Comparison of ENCODE assay signal across 12 cellular contexts in the genomic region with DNA sequence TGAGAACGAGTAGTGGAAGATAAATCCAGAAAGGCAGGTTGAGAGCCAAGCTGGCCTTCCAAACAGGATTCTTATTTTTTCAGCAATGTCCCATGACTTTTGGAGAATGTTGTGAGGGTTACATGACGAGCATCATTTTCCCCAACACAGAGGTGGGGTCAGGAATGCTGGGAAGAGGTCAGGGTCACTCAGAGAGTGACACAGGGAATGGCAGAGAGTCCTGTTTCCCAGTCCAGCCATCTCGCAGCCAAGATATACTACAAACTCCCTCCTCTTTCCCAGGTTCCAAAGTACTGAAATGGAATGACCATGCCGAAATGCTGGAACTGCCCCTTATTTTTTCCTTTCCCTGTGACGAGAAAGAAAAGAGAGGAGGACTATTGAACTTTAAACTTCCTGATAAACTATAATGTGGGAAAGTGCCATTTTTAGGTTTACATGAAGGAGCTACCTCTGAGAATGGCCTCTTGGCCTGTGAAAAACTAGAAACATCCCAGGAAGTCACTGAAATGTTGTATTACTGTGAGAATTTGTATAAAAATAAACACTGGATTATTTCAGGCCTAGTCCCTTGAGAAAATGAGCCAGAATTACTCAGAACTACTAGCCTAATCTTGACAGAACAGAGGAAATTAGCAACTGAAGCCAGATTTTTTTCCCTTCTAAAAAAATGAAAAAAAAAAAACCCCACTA.
DNase-seq lines count a peak whose midpoint lies in the region; ATAC-seq and TF ChIP-seq lines count a peak whose summit lies in the region.
"Had no signal": no experiment of that assay in that cellular context is flagged by ENCODE, and none has a peak within 500 bp of the region (broad histone marks: within the 10 kb centered on the region; RNA-seq: fewer than 3 reads in every experiment).

No MANE protein-coding gene starts in this region.

- H3K36me3 ChIP-seq in ascending aorta: no peaks in the 10 kb centered on the region
- H3K36me3 ChIP-seq in mesendoderm (ENCODE audit: control insufficient read depth, insufficient read depth, low read length): no peaks in the 10 kb centered on the region
- no peaks in the 10 kb centered on the region for H3K36me3 ChIP-seq in stomach
- H3K36me3 ChIP-seq in HAP-1 (replicated peaks): no peaks in the 10 kb centered on the region
- H3K36me3 ChIP-seq: left lung had no signal

- no peaks in the 10 kb centered on the region for H3K79me1 ChIP-seq in mesendoderm (ENCODE audit: low read length)

- H2BK120ac ChIP-seq in mesendoderm (ENCODE audit: low read depth, low read length): no peak overlapping the region

- no peaks in the 10 kb centered on the region for H3K27me3 ChIP-seq in ascending aorta
- no peaks in the 10 kb centered on the region for H3K27me3 ChIP-seq in mesendoderm (ENCODE audit: insufficient read depth, low read length, poor library complexity)
- H3K27me3 ChIP-seq in stomach: no peaks in the 10 kb centered on the region
- no peaks in the 10 kb centered on the region for H3K27me3 ChIP-seq in HAP-1 (ENCODE audit: low read depth)
- H3K27me3 ChIP-seq: left lung had no signal

- H3K56ac ChIP-seq in mesendoderm (ENCODE audit: low read length): peak overlapping the region; percentile 27

- no peak for TF ChIP-seq EP300 in stomach (IDR thresholded peaks at IDR 0.05)

- in situ Hi-C loops in HAP-1 (cut with MboI; ENCODE audit: low sequenced_read_pairs): no loop called here

- WGBS in mesendoderm (ENCODE audit: extremely low coverage, insufficient coverage, low lambda C conversion rate): no CpG with 5 or more reads among the region's 5 CpGs
- 50 to 57% (median 54%) methylated on average over 5 of the region's 5 CpGs for whole genome bisulfite sequencing in stomach, 5 donors

- peak overlapping the region; percentile 1 for H3K18ac ChIP-seq in mesendoderm (ENCODE audit: low read length)

- H4K8ac ChIP-seq in mesendoderm (ENCODE audit: low read depth, low read length): no peak overlapping the region

- no peak overlapping the region for H4K5ac ChIP-seq in mesendoderm (ENCODE audit: low read length)

- no peak overlapping the region for H3K23ac ChIP-seq in mesendoderm (ENCODE audit: low read length)

- TF ChIP-seq POLR2A in stomach (IDR thresholded peaks at IDR 0.05): no peak

- H3K79me2 ChIP-seq in mesendoderm (ENCODE audit: control insufficient read depth, insufficient read depth, low read length): no peaks in the 10 kb centered on the region

- H3K4me3 ChIP-seq in ascending aorta (no peak overlapping the region), mesendoderm (ENCODE audit: low read length) (no peak overlapping the region), stomach (no peak overlapping the region), HAP-1 (no peak overlapping the region)
- H3K4me3 ChIP-seq: left lung had no signal

- H3K4ac ChIP-seq in mesendoderm (ENCODE audit: low read depth, low read length): no peak overlapping the region

- H3K27ac ChIP-seq in ascending aorta (peak overlapping the region; percentile 84 to 90), mesendoderm (ENCODE audit: low read depth, low read length) (no peak overlapping the region), stomach (peak overlapping the region in 4 of 5 donors; percentile 31 to 47 (median 40))
- H3K27ac ChIP-seq: left lung had no signal

- peak overlapping the region; percentile 17 for H2AK5ac ChIP-seq in mesendoderm (ENCODE audit: low read length)

- peak overlapping the region; percentile 0 for H2BK15ac ChIP-seq in mesendoderm (replicated peaks; ENCODE audit: low read depth)

- H3K4me1 ChIP-seq in ascending aorta (peaks cover 0 to 16% of the 10 kb centered on the region in 2 donors), mesendoderm (ENCODE audit: control insufficient read depth, low read depth, low read length) (peaks cover 6% of the 10 kb centered on the region), stomach (peaks cover 0 to 8% (median 4%) of the 10 kb centered on the region in 4 donors), HAP-1 (peaks cover 10% of the 10 kb centered on the region)
- H3K4me1 ChIP-seq: left lung had no signal

- H3K4me2 ChIP-seq in mesendoderm (ENCODE audit: low read length): no peak overlapping the region

- DNase-seq in ascending aorta (ENCODE audit: low spot score in 2 of 2): peak in 1 of 2 donors; percentile 76
- peak; percentile 88 for DNase-seq in fibroblast of peridontal ligament (ENCODE audit: extremely low read depth)
- DNase-seq in mesendoderm: no peak
- DNase-seq in stomach: no peak
- DNase-seq in HAP-1 (ENCODE audit: low spot score in 2 of 2): no peak
- no peak for DNase-seq in NCI-H2107 (lab: John Stamatoyannopoulos, UW)
- DNase-seq: activated naive CD4-positive, alpha-beta T cell treated with anti-CD3 and anti-CD28 coated beads, Interleukin-2, amount 10 ng/mL, durations not matched to agents 7 days and 5 days; left lung; NCI-H345; stimulated activated CD8-positive, alpha-beta memory T cell treated with anti-CD3 and anti-CD28 coated beads, Interleukin-4, amount 100 ng/mL, for 48 hours had no signal

- TF ChIP-seq CTCF in ascending aorta (IDR thresholded peaks at IDR 0.05) (no peak), stomach (IDR thresholded peaks at IDR 0.05) (no peak)

- H3K9ac ChIP-seq in mesendoderm (ENCODE audit: low read length): no peak overlapping the region

- intact Hi-C loops in ascending aorta (cut with DNase I): loop anchor here (1.0 to 10.0 kb wide), 2 partner anchors 32 to 276 kb away; no protein-coding TSS in a partner anchor
- intact Hi-C loops in stomach (cut with DNase I; ENCODE audit: low total_unique reads): no loop called here

- ATAC-seq in HG02870 (IDR thresholded peaks at IDR 0.05; ENCODE audit: unreplicated experiment) (no peak), HG03196 (IDR thresholded peaks at IDR 0.05; ENCODE audit: unreplicated experiment) (no peak)
- ATAC-seq: left lung had no signal

- no peaks in the 10 kb centered on the region for H3K9me3 ChIP-seq in ascending aorta
- H3K9me3 ChIP-seq in stomach: no peaks in the 10 kb centered on the region
- no peaks in the 10 kb centered on the region for H3K9me3 ChIP-seq in HAP-1
- H3K9me3 ChIP-seq: left lung had no signal

- H2BK5ac ChIP-seq in mesendoderm (ENCODE audit: low read length): peak overlapping the region; percentile 14
